20 cellular contexts compared by ENCODE assay signal in genomic region chr9:75615284-75615683, GRCh38.
DNase-seq lines count a peak whose midpoint lies in the region; FAIRE-seq and TF ChIP-seq lines count a peak whose summit lies in the region.
"Had no signal": no experiment of that assay in that cellular context is flagged by ENCODE, and none has a peak within 500 bp of the region (broad histone marks: within the 10 kb centered on the region; RNA-seq: fewer than 3 reads in every experiment).

No MANE protein-coding gene starts in this region.

- H3K27me3 ChIP-seq in Karpas-422 (ENCODE audit: low read length) (no peaks in the 10 kb centered on the region), ovary (no peaks in the 10 kb centered on the region), spleen (replicated peaks in 1 of 7) (peaks cover 0 to 6% (median 0%) of the 10 kb centered on the region in 7 donors)
- H3K27me3 ChIP-seq: cardiac muscle cell had no signal

- no peak for TF ChIP-seq CTCF in ovary (IDR thresholded peaks at IDR 0.05)
- TF ChIP-seq CTCF in spleen (IDR thresholded peaks at IDR 0.05 in 8 of 11, conservative IDR thresholded peaks at IDR 0.05 in 3 of 11), result no peak

- no peaks in the 10 kb centered on the region for H4K20me1 ChIP-seq in Karpas-422 (ENCODE audit: insufficient read depth, low read depth, low read length)

- intact Hi-C loops in ovary (cut with DNase I) (no loop called here), spleen (cut with DNase I; ENCODE audit: low total_unique reads) (no loop called here)

- 0 out of 2 replicates have a peak overlapping the region, but pooled peaks have one; percentile 3 for H3K4me3 ChIP-seq in Karpas-422 (ENCODE audit: low read length)
- H3K4me3 ChIP-seq in ovary, result no peak overlapping the region
- no peak overlapping the region for H3K4me3 ChIP-seq in spleen
- H3K4me3 ChIP-seq: cardiac muscle cell, HAP-1, left ventricle myocardium inferior had no signal

- H3K27ac ChIP-seq in Karpas-422 (ENCODE audit: low read length), result peak overlapping the region; percentile 99
- no peak overlapping the region for H3K27ac ChIP-seq in ovary
- no peak overlapping the region for H3K27ac ChIP-seq in spleen
- H3K27ac ChIP-seq: C4-2B, HL-60, KMS-11, left ventricle myocardium inferior had no signal

- 64 to 67% (median 66%) methylated on average over 4 of the region's 4 CpGs for WGBS in ovary, 3 donors
- WGBS in spleen, 5 donors, result 55 to 70% (median 61%) methylated on average over 4 of the region's 4 CpGs

- H3K4me1 ChIP-seq in Karpas-422 (ENCODE audit: low read length) (peaks cover 65% of the 10 kb centered on the region), ovary (ENCODE audit: insufficient read depth) (no peaks in the 10 kb centered on the region), spleen (no peaks in the 10 kb centered on the region)
- H3K4me1 ChIP-seq: HAP-1 had no signal

- no peak for FAIRE-seq in H54 (lab: Jason Lieb, UNC)

- TF ChIP-seq EP300 in ovary (IDR thresholded peaks at IDR 0.05), result no peak

- DNase-seq in Karpas-422, result peak; percentile 64
- DNase-seq in NCI-H2107 (lab: John Stamatoyannopoulos, UW), result peak; percentile 15
- peak; percentile 70 for DNase-seq in NCI-H82 (lab: John Stamatoyannopoulos, UW)
- peak; percentile 81 for DNase-seq in left kidney (ENCODE audit: low read depth, low spot score)
- DNase-seq in ovary, result no peak
- DNase-seq in spleen, result no peak
- DNase-seq in SIG-M5 (lab: John Stamatoyannopoulos, UW), result no peak
- DNase-seq in H54 (ENCODE audit: insufficient read length, low spot score), result no peak
- DNase-seq: activated CD4-positive, alpha-beta T cell treated with anti-CD3 and anti-CD28 coated beads for 1 hour; activated naive CD8-positive, alpha-beta T cell treated with anti-CD3 and anti-CD28 coated beads, Interleukin-2, amount 10 ng/mL, durations not matched to agents 7 days and 5 days; effector CD4-positive, alpha-beta T cell; EL; hypothalamus; left ventricle myocardium inferior; NCI-H446 had no signal

- H3K9ac ChIP-seq in Karpas-422 (ENCODE audit: low read length), result no peak overlapping the region
- H3K9ac ChIP-seq: KMS-11 had no signal

- no peak for TF ChIP-seq POLR2A in ovary (IDR thresholded peaks at IDR 0.05)
- no peak for TF ChIP-seq POLR2A in spleen (IDR thresholded peaks at IDR 0.05)
- no peak for TF ChIP-seq POLR2A in H54 (IDR thresholded peaks at IDR 0.05; ENCODE audit: low read depth, low read length)

- H3K9me3 ChIP-seq in Karpas-422 (ENCODE audit: low read length) (no peaks in the 10 kb centered on the region), ovary (no peaks in the 10 kb centered on the region), spleen (no peaks in the 10 kb centered on the region)
- H3K9me3 ChIP-seq: HAP-1 had no signal

- H2AFZ ChIP-seq in Karpas-422 (ENCODE audit: low read length), result no peak overlapping the region

- no peaks in the 10 kb centered on the region for H3K36me3 ChIP-seq in Karpas-422 (ENCODE audit: insufficient read depth, low read length)
- H3K36me3 ChIP-seq in ovary, result no peaks in the 10 kb centered on the region
- H3K36me3 ChIP-seq in spleen, result no peaks in the 10 kb centered on the region
- H3K36me3 ChIP-seq: cardiac muscle cell, HAP-1, left ventricle myocardium inferior had no signal

- no peaks in the 10 kb centered on the region for H3K79me2 ChIP-seq in Karpas-422 (ENCODE audit: low read length)

- H3K4me2 ChIP-seq in Karpas-422 (ENCODE audit: low read depth, low read length, poor library complexity, severe bottlenecking), result peak overlapping the region; percentile 39
- H3K4me2 ChIP-seq: KMS-11 had no signal

- H3K9me2 ChIP-seq in Karpas-422 (replicated peaks; ENCODE audit: insufficient read depth, low read length), result no peaks in the 10 kb centered on the region

Comparison
In these comparisons a context has a peak if more than half of its experiments do, and no peak if none do; other contexts are left out.
1. DNase-seq: peak in Karpas-422 (single experiment), NCI-H2107 (single experiment), NCI-H82 (single experiment) and left kidney (single experiment); none in ovary (0 of 5), spleen (single experiment), SIG-M5 (single experiment) and H54 (single experiment).